ENCODE assay signal across 1 cellular context in the genomic region with DNA sequence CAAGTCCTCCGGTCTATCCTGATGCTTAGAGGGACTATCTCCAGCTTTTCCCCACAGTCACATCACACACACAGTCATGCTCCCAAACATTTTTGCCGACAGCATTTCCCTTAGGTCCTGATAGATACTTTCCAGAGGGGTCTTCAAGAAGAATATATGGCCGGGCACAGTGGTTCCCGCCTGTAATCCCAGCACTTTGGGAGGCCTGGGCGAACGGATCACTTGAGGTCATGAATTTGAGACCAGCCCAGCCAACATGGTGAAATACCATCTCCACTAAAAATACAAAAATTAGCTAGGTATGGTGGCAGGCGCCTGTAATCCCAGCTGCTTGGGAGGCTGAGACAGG.
A peak's percentile ranks its signal among the peaks of the same experiment; 100 is the strongest.
TF ChIP-seq lines count a peak whose summit lies in the region.

No MANE protein-coding gene starts in this region.

TF ChIP-seq in A549, 52 proteins besides CTCF, POLR2A, EP300 and RAD21:
- no peak for TF ChIP-seq HOXA7 (CRISPR knock-in tag; IDR thresholded peaks at IDR 0.05)
- 0 out of 2 replicates have a peak, but pooled peaks have one; percentile 38 for TF ChIP-seq TFCP2L1 (CRISPR knock-in tag; IDR thresholded peaks at IDR 0.05)
- no peak for TF ChIP-seq EHMT2 (IDR thresholded peaks at IDR 0.05; ENCODE audit: low read depth)
- no peak for TF ChIP-seq CBX2 (IDR thresholded peaks at IDR 0.05; ENCODE audit: borderline replicate concordance, low read depth)
- TF ChIP-seq, protein P1, sequence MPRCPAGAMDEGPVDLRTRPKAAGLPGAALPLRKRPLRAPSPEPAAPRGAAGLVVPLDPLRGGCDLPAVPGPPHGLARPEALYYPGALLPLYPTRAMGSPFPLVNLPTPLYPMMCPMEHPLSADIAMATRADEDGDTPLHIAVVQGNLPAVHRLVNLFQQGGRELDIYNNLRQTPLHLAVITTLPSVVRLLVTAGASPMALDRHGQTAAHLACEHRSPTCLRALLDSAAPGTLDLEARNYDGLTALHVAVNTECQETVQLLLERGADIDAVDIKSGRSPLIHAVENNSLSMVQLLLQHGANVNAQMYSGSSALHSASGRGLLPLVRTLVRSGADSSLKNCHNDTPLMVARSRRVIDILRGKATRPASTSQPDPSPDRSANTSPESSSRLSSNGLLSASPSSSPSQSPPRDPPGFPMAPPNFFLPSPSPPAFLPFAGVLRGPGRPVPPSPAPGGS (IDR thresholded peaks at IDR 0.05): no peak
- TF ChIP-seq NR3C1 (IDR thresholded peaks at IDR 0.05): no peak
- TF ChIP-seq CHD4 (IDR thresholded peaks at IDR 0.05; ENCODE audit: borderline replicate concordance): no peak; the same call in 1 of the 2 replicates
- TF ChIP-seq, protein P2, sequence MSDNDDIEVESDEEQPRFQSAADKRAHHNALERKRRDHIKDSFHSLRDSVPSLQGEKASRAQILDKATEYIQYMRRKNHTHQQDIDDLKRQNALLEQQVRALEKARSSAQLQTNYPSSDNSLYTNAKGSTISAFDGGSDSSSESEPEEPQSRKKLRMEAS (IDR thresholded peaks at IDR 0.05): peak; percentile 35; the same call in 1 of the 2 replicates
- no peak for TF ChIP-seq ZSCAN20 (CRISPR knock-in tag; IDR thresholded peaks at IDR 0.05)
- no peak for TF ChIP-seq MAFK (IDR thresholded peaks at IDR 0.05; ENCODE audit: partially characterized antibody)
- TF ChIP-seq RCOR1 (IDR thresholded peaks at IDR 0.05; ENCODE audit: low read depth, low read length): no peak
- TF ChIP-seq RARB (CRISPR knock-in tag; IDR thresholded peaks at IDR 0.05): no peak
- 0 out of 2 replicates have a peak, but pooled peaks have one; percentile 2 for TF ChIP-seq MYC (IDR thresholded peaks at IDR 0.05; ENCODE audit: borderline replicate concordance, low read length)
- TF ChIP-seq, protein P3, sequence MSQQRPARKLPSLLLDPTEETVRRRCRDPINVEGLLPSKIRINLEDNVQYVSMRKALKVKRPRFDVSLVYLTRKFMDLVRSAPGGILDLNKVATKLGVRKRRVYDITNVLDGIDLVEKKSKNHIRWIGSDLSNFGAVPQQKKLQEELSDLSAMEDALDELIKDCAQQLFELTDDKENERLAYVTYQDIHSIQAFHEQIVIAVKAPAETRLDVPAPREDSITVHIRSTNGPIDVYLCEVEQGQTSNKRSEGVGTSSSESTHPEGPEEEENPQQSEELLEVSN (IDR thresholded peaks at IDR 0.05; ENCODE audit: borderline replicate concordance, low read depth): peak; percentile 75
- TF ChIP-seq, protein P4, sequence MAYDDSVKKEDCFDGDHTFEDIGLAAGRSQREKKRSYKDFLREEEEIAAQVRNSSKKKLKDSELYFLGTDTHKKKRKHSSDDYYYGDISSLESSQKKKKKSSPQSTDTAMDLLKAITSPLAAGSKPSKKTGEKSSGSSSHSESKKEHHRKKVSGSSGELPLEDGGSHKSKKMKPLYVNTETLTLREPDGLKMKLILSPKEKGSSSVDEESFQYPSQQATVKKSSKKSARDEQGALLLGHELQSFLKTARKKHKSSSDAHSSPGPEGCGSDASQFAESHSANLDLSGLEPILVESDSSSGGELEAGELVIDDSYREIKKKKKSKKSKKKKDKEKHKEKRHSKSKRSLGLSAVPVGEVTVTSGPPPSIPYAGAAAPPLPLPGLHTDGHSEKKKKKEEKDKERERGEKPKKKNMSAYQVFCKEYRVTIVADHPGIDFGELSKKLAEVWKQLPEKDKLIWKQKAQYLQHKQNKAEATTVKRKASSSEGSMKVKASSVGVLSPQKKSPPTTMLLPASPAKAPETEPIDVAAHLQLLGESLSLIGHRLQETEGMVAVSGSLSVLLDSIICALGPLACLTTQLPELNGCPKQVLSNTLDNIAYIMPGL (CRISPR knock-in tag; IDR thresholded peaks at IDR 0.05; ENCODE audit: borderline replicate concordance): no peak
- TF ChIP-seq, protein P5, sequence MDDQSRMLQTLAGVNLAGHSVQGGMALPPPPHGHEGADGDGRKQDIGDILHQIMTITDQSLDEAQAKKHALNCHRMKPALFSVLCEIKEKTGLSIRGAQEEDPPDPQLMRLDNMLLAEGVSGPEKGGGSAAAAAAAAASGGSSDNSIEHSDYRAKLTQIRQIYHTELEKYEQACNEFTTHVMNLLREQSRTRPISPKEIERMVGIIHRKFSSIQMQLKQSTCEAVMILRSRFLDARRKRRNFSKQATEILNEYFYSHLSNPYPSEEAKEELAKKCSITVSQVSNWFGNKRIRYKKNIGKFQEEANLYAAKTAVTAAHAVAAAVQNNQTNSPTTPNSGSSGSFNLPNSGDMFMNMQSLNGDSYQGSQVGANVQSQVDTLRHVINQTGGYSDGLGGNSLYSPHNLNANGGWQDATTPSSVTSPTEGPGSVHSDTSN (IDR thresholded peaks at IDR 0.05): no peak
- no peak for TF ChIP-seq ZFP36 (IDR thresholded peaks at IDR 0.05; ENCODE audit: borderline replicate concordance, partially characterized antibody)
- no peak for TF ChIP-seq TP53 (CRISPR knock-in tag; IDR thresholded peaks at IDR 0.05)
- no peak for TF ChIP-seq SMC3 (IDR thresholded peaks at IDR 0.05)
- no peak for TF ChIP-seq CEBPB (IDR thresholded peaks at IDR 0.05)
- no peak; a peak in 2 of 5 replicates for TF ChIP-seq JUN (IDR thresholded peaks at IDR 0.05)
- TF ChIP-seq ESRRA (IDR thresholded peaks at IDR 0.05; ENCODE audit: borderline replicate concordance, low read length): no peak
- TF ChIP-seq HOXB13 (CRISPR knock-in tag; IDR thresholded peaks at IDR 0.05; ENCODE audit: low read depth): no peak
